Comparison of ENCODE assay signal across 17 cellular contexts in genomic region chr19:34228347-34228746, GRCh38.
"Had no signal": no experiment of that assay in that cellular context is flagged by ENCODE, and none has a peak within 500 bp of the region (broad histone marks: within the 10 kb centered on the region; RNA-seq: fewer than 3 reads in every experiment).

No MANE protein-coding gene starts in this region.

- ATAC-seq: gastroesophageal sphincter, T-cell had no signal

- H3K27ac ChIP-seq: gastroesophageal sphincter, parathyroid adenoma, skin epidermis, stomach, thyroid gland, uterus, WERI-Rb-1 had no signal

- H3K36me3 ChIP-seq: uterus had no signal

- H3K27me3 ChIP-seq: cardiac muscle cell, gastroesophageal sphincter, stomach, thyroid gland, uterus had no signal

- H3K4me1 ChIP-seq: parathyroid adenoma, uterus had no signal

- H3K4me3 ChIP-seq: cardiac muscle cell, gastroesophageal sphincter, skin epidermis, stomach, thyroid gland, uterus had no signal

- DNase-seq: activated CD4-positive, alpha-beta T cell treated with anti-CD3 and anti-CD28 coated beads for 48 hours; activated naive CD8-positive, alpha-beta T cell treated with anti-CD3 and anti-CD28 coated beads for 36 hours; activated T-cell treated with anti-CD3 and anti-CD28 coated beads, Interleukin-2, amount 50 U/mL, for 1 hour; aorta; effector CD4-positive, alpha-beta T cell; kidney; stimulated activated CD4-positive, alpha-beta T cell treated with anti-CD3 and anti-CD28 coated beads, Interleukin-4, amount 100 ng/mL, for 4 hours; stomach; T-cell; T1000; thyroid gland; uterus; WERI-Rb-1 had no signal

- H3K9me3 ChIP-seq: gastroesophageal sphincter, stomach, thyroid gland, uterus had no signal
